In genomic region chr2:233354971-233355574, GRCh38 we compare ENCODE assay signal across 8 cellular contexts. TPM values are rescaled to one million over a fixed set of nuclear protein-coding genes. Genes with fewer than 3 reads are reported as not detected.
A peak's percentile ranks its signal among the peaks of the same experiment; 100 is the strongest.
DNase-seq lines count a peak whose midpoint lies in the region; TF ChIP-seq lines count a peak whose summit lies in the region.

No MANE protein-coding gene starts in this region.

- no peak overlapping the region for H3T11ph ChIP-seq in H9 (ENCODE audit: low read length)

- peak overlapping the region; percentile 61 to 70 (median 68) for H3K4me3 ChIP-seq in Peyer's patch
- peak overlapping the region; percentile 90 for H3K4me3 ChIP-seq in coronary artery
- peak overlapping the region; percentile 61 to 75 for H3K4me3 ChIP-seq in vagina

- no peak overlapping the region for H3K23ac ChIP-seq in H9 (ENCODE audit: insufficient read length, low read depth, low read length)

- peaks cover 3 to 10% (median 5%) of the 10 kb centered on the region in 3 experiments; a peak in 5 of 7 replicates for H3K36me3 Mint-ChIP-seq in H9 (ENCODE audit: insufficient read depth in 1 of 3, low read depth in 3 of 3)

- H3K27ac Mint-ChIP-seq in H9: no peak overlapping the region

- peaks cover 3% of the 10 kb centered on the region in 2 experiments; a peak in 1 of 5 replicates for H3K9me3 Mint-ChIP-seq in H9

- no peak overlapping the region for H4K91ac ChIP-seq in H9 (ENCODE audit: insufficient read length, low read depth, low read length)

- H3K27me3 ChIP-seq in H9 (ENCODE audit: insufficient read depth, low read length): peaks cover 5% of the 10 kb centered on the region; the same call in 1 of the 2 replicates
- no peaks in the 10 kb centered on the region for H3K27me3 ChIP-seq in Peyer's patch
- H3K27me3 ChIP-seq in vagina: no peaks in the 10 kb centered on the region

- H3K36me3 ChIP-seq in Peyer's patch: no peaks in the 10 kb centered on the region
- H3K36me3 ChIP-seq in vagina: no peaks in the 10 kb centered on the region

- peaks cover 13% of the 10 kb centered on the region for H3K23me2 ChIP-seq in H9 (ENCODE audit: insufficient read length, low read depth, low read length, poor library complexity, severe bottlenecking)

- DNase-seq in DMS153 treated with DMSO at 0.1 percent for 48 hours (lab: John Stamatoyannopoulos, UW; ENCODE audit: unreplicated experiment) (peak; percentile 33), H9 (no peak), Peyer's patch (peak; percentile 30 to 79 (median 75)), coronary artery (ENCODE audit: low spot score) (no peak), mesenteric fat pad (ENCODE audit: low spot score) (peak; percentile 89), vagina (ENCODE audit: extremely low spot score in 2 of 2) (no peak), NCI-H2227 (lab: John Stamatoyannopoulos, UW; ENCODE audit: unreplicated experiment) (no peak), A172 (ENCODE audit: low spot score) (no peak)

- H3K9me3 ChIP-seq in H9 (ENCODE audit: control insufficient read depth, low read depth, low read length) (no peaks in the 10 kb centered on the region), Peyer's patch (no peaks in the 10 kb centered on the region), vagina (no peaks in the 10 kb centered on the region)

- no peak overlapping the region for H3K9ac ChIP-seq in H9 (ENCODE audit: extremely low read depth, insufficient read length, low read length)

- H2BK5ac ChIP-seq in H9 (ENCODE audit: insufficient read length, low read length): no peak overlapping the region

- H2BK20ac ChIP-seq in H9 (ENCODE audit: low read depth, low read length, poor library complexity, severe bottlenecking): no peak overlapping the region

- no CpG with 5 or more reads among the region's 46 CpGs for WGBS in H9 (ENCODE audit: extremely low coverage, insufficient read length, low lambda C conversion rate)

- no peak overlapping the region for H2AK5ac ChIP-seq in H9 (ENCODE audit: insufficient read length, low read length)

- H2BK12ac ChIP-seq in H9 (ENCODE audit: insufficient read length, low read depth, low read length): no peak overlapping the region

- peaks cover 17 to 19% of the 10 kb centered on the region in 2 experiments for H3K4me1 Mint-ChIP-seq in H9

- H3K27me3 Mint-ChIP-seq in H9 (ENCODE audit: low read depth): peaks cover 56% of the 10 kb centered on the region

- H2BK120ac ChIP-seq in H9 (ENCODE audit: low read depth, low read length, poor library complexity, severe bottlenecking): no peak overlapping the region

- H3K4ac ChIP-seq in H9 (ENCODE audit: low read depth, low read length): no peak overlapping the region

- intact Hi-C loops in vagina (cut with DNase I): loop anchor here (2.0 kb wide), 1 partner anchor 88 kb away; no protein-coding TSS in a partner anchor

- no peaks in the 10 kb centered on the region for H4K20me1 ChIP-seq in H9 (ENCODE audit: control insufficient read depth, insufficient read depth, insufficient read length)

- peak overlapping the region; percentile 92 for H3K4me2 ChIP-seq in H9 (ENCODE audit: insufficient read depth, insufficient read length, low read length)

- H3K4me3 Mint-ChIP-seq in H9: peak overlapping the region; percentile 76 to 86

- H3K4me1 ChIP-seq in H9 (ENCODE audit: insufficient read depth, low read length): no peaks in the 10 kb centered on the region
- H3K4me1 ChIP-seq in Peyer's patch: peaks cover 4 to 44% (median 15%) of the 10 kb centered on the region in 4 donors
- peaks cover 32% of the 10 kb centered on the region for H3K4me1 ChIP-seq in vagina

- no peak overlapping the region for H3K18ac ChIP-seq in H9 (ENCODE audit: insufficient read length, low read depth, low read length)

- no peak overlapping the region for H4K8ac ChIP-seq in H9 (replicated peaks; ENCODE audit: insufficient read length, low read depth, low read length)

- TF ChIP-seq POLR2A in Peyer's patch (IDR thresholded peaks at IDR 0.05) (peak in 1 of 2 donors; percentile 25), vagina (IDR thresholded peaks at IDR 0.05) (no peak)

- H3K79me1 ChIP-seq in H9 (ENCODE audit: insufficient read depth, low read depth, low read length, poor library complexity, severe bottlenecking): no peaks in the 10 kb centered on the region

- H2BK15ac ChIP-seq in H9 (ENCODE audit: low read depth, low read length): no peak overlapping the region

- H3K14ac ChIP-seq in H9 (ENCODE audit: insufficient read depth, low read length): 0 out of 2 replicates have a peak overlapping the region, but pooled peaks have one; percentile 41

- no peak overlapping the region for H2AFZ ChIP-seq in H9 (ENCODE audit: low read length)

- peaks cover 1% of the 10 kb centered on the region; the same call in 1 of the 2 replicates for H3K79me2 ChIP-seq in H9 (ENCODE audit: insufficient read depth, low read length)

- TF ChIP-seq CTCF in H9 (conservative IDR thresholded peaks at IDR 0.05) (no peak), Peyer's patch (IDR thresholded peaks at IDR 0.05) (no peak), coronary artery (IDR thresholded peaks at IDR 0.05) (no peak), vagina (IDR thresholded peaks at IDR 0.05) (no peak)

- H3K27ac ChIP-seq in H9 (ENCODE audit: insufficient read length, low read depth, low read length) (no peak overlapping the region), Peyer's patch (peak overlapping the region; percentile 26 to 72 (median 42)), coronary artery (peak overlapping the region in 1 of 2 donors; percentile 76), vagina (no peak overlapping the region)

- no peak overlapping the region for H4K5ac ChIP-seq in H9 (ENCODE audit: insufficient read length, low read depth, low read length)

- H3K56ac ChIP-seq in H9 (ENCODE audit: insufficient read length, low read depth, low read length): no peak overlapping the region

RNA-seq across cellular contexts. Expression of gene DGKD, which starts 0.8 kb away (rescaled TPM):
- total RNA-seq in H9 (2021): 18.1 and 20.7 TPM in 2 replicates
- total RNA-seq in Peyer's patch: 100 to 1,000 TPM in 2 of 4 donors, 10 to 100 TPM in 2; 67.7 to 195 (median 125) TPM
- 67.2 TPM for total RNA-seq in mesenteric fat pad
- total RNA-seq in vagina: 13.3 TPM
- 14.8 and 16.4 TPM in 2 replicates for total RNA-seq in A172 (2014; rRNA removed; shearing (Covaris generic))

RNA-seq across cellular contexts. Expression of gene SAG, which starts 47.5 kb away (rescaled TPM):
- total RNA-seq in H9 (2021) (not detected in 2 replicates), Peyer's patch (not detected), mesenteric fat pad (not detected), vagina (not detected)
- total RNA-seq in A172 (2014; rRNA removed; shearing (Covaris generic)): not detected in 2 replicates

Comparison
In these comparisons a context has a peak if more than half of its experiments do, and no peak if none do; other contexts are left out.
1. DNase-seq: peak in DMS153 treated with DMSO at 0.1 percent for 48 hours (single experiment), Peyer's patch (3 of 3) and mesenteric fat pad (single experiment); none in H9 (single experiment), coronary artery (single experiment), vagina (0 of 2), NCI-H2227 (single experiment) and A172 (single experiment).
2. H3K27ac ChIP-seq: peak in Peyer's patch (4 of 4); none in H9 (single experiment) and vagina (single experiment).
3. Peak in every context shown above with its lines, with median percentiles within 50 percentile points of each other: H3K4me3 ChIP-seq.